In genomic region chr5:34188001-34188822, GRCh38 we compare ENCODE assay signal across 8 cellular contexts.
DNase-seq lines count a peak whose midpoint lies in the region; ATAC-seq and TF ChIP-seq lines count a peak whose summit lies in the region.
"Not testable (repeated sequence)": the region's sequence is repeated elsewhere in the genome, so short reads cannot be mapped to it uniquely, and the experiment has no call there.

No MANE protein-coding gene starts in this region.

- H3K36me3 Mint-ChIP-seq in activated CD4-positive, alpha-beta memory T cell treated with anti-CD3 and anti-CD28 coated beads, Interleukin-2, amount 10 ng/mL, durations not matched to agents 7 days and 5 days (ENCODE audit: low read depth) = not testable (repeated sequence)
- H3K36me3 Mint-ChIP-seq in naive thymus-derived CD4-positive, alpha-beta T cell = peaks cover 4 to 51% (median 28%) of the 10 kb centered on the region in 5 donors

- H3K27me3 Mint-ChIP-seq in activated CD4-positive, alpha-beta memory T cell treated with anti-CD3 and anti-CD28 coated beads, Interleukin-2, amount 10 ng/mL, durations not matched to agents 7 days and 5 days; naive thymus-derived CD4-positive, alpha-beta T cell: not testable (repeated sequence)

- peaks cover 22% of the 10 kb centered on the region; the same call in 1 of the 2 replicates for H3K9me3 ChIP-seq in NT2/D1 (ENCODE audit: insufficient read depth, low read length)
- not testable (repeated sequence) for H3K9me3 ChIP-seq in naive thymus-derived CD4-positive, alpha-beta T cell (ENCODE audit: control insufficient read depth in 2 of 3, low read length in 3 of 3)

- peak; percentile 77 for TF ChIP-seq CTCF in 22Rv1 (IDR thresholded peaks at IDR 0.05)
- peak; percentile 41 for TF ChIP-seq CTCF in GM12865 (IDR thresholded peaks at IDR 0.05; ENCODE audit: insufficient read depth, low read depth, low read length, missing control alignments)
- TF ChIP-seq CTCF in cardiac fibroblast (IDR thresholded peaks at IDR 0.05; ENCODE audit: low read depth, low read length) = peak; percentile 36

- peaks cover 16% of the 10 kb centered on the region for H3K4me1 ChIP-seq in NT2/D1 (ENCODE audit: insufficient read depth, insufficient read length)
- H3K4me1 ChIP-seq in naive thymus-derived CD4-positive, alpha-beta T cell (ENCODE audit: control insufficient read depth in 2 of 2, insufficient read depth in 2 of 2, low read length in 2 of 2) = not testable (repeated sequence)

- not testable (repeated sequence) for H3K4me3 Mint-ChIP-seq in activated CD4-positive, alpha-beta memory T cell treated with anti-CD3 and anti-CD28 coated beads, Interleukin-2, amount 10 ng/mL, durations not matched to agents 7 days and 5 days; naive thymus-derived CD4-positive, alpha-beta T cell

- DNase-seq in GM12865 (ENCODE audit: low read depth) = peak; percentile 62
- DNase-seq in NT2/D1 (ENCODE audit: low read depth, low spot score) = peak; percentile 93
- DNase-seq in activated CD4-positive, alpha-beta memory T cell treated with anti-CD3 and anti-CD28 coated beads, Interleukin-2, amount 10 ng/mL, durations not matched to agents 7 days and 5 days = peak; percentile 54
- peak; percentile 32 to 61 for DNase-seq in cardiac fibroblast (ENCODE audit: low read depth in 2 of 2)
- peak; percentile 86 for DNase-seq in cardiac septum (ENCODE audit: low spot score)
- DNase-seq in naive thymus-derived CD4-positive, alpha-beta T cell = peak in 7 of 9 donors; percentile 19 to 74 (median 54)
- peak; percentile 84 for DNase-seq in stimulated activated CD4-positive, alpha-beta T cell treated with anti-CD3 and anti-CD28 coated beads, Interleukin-1b, Interleukin-23, amount 100 ng/mL, for 48 hours

- not testable (repeated sequence) for H3K27ac Mint-ChIP-seq in activated CD4-positive, alpha-beta memory T cell treated with anti-CD3 and anti-CD28 coated beads, Interleukin-2, amount 10 ng/mL, durations not matched to agents 7 days and 5 days
- H3K27ac Mint-ChIP-seq in naive thymus-derived CD4-positive, alpha-beta T cell = peak overlapping the region in 2 of 9 donors; percentile 3 to 26

- intact Hi-C loops in cardiac septum (cut with DNase I); naive thymus-derived CD4-positive, alpha-beta T cell (cut with micrococcal nuclease): not testable (repeated sequence)

- not testable (repeated sequence) for H3K36me3 ChIP-seq in NT2/D1 (ENCODE audit: insufficient read depth, insufficient read length, low read length)
- peaks cover 0 to 18% (median 5%) of the 10 kb centered on the region in 3 experiments for H3K36me3 ChIP-seq in naive thymus-derived CD4-positive, alpha-beta T cell (ENCODE audit: control insufficient read depth in 2 of 3, insufficient read depth in 3 of 3, low read length in 3 of 3)

- not testable (repeated sequence) for H3K27ac ChIP-seq in 22Rv1; naive thymus-derived CD4-positive, alpha-beta T cell (ENCODE audit: low read depth, low read length)

- ATAC-seq in naive thymus-derived CD4-positive, alpha-beta T cell = not testable (repeated sequence)

- CTCF ChIA-PET in activated CD4-positive, alpha-beta memory T cell treated with anti-CD3 and anti-CD28 coated beads, Interleukin-2, amount 10 ng/mL, durations not matched to agents 7 days and 5 days (lab: Charles Lee); naive thymus-derived CD4-positive, alpha-beta T cell (lab: Charles Lee): not testable (repeated sequence)

- POLR2A ChIA-PET in activated CD4-positive, alpha-beta memory T cell treated with anti-CD3 and anti-CD28 coated beads, Interleukin-2, amount 10 ng/mL, durations not matched to agents 7 days and 5 days (lab: Charles Lee); naive thymus-derived CD4-positive, alpha-beta T cell (lab: Charles Lee): not testable (repeated sequence)

- H3K9me3 Mint-ChIP-seq in activated CD4-positive, alpha-beta memory T cell treated with anti-CD3 and anti-CD28 coated beads, Interleukin-2, amount 10 ng/mL, durations not matched to agents 7 days and 5 days; naive thymus-derived CD4-positive, alpha-beta T cell: not testable (repeated sequence)

- not testable (repeated sequence) for H3K4me3 ChIP-seq in GM12865 (ENCODE audit: low read depth, low read length); NT2/D1 (ENCODE audit: insufficient read length, low read depth); cardiac fibroblast (replicated peaks in 1 of 2; ENCODE audit: low read depth in 2 of 2, low read length in 2 of 2); naive thymus-derived CD4-positive, alpha-beta T cell (ENCODE audit: low read length)

- not testable (repeated sequence) for H3K9ac ChIP-seq in NT2/D1 (ENCODE audit: insufficient read length, low read depth)

- H3K4me1 Mint-ChIP-seq in activated CD4-positive, alpha-beta memory T cell treated with anti-CD3 and anti-CD28 coated beads, Interleukin-2, amount 10 ng/mL, durations not matched to agents 7 days and 5 days = not testable (repeated sequence)
- peaks cover 0 to 27% (median 3%) of the 10 kb centered on the region in 7 donors for H3K4me1 Mint-ChIP-seq in naive thymus-derived CD4-positive, alpha-beta T cell

- H3K27me3 ChIP-seq in NT2/D1 (ENCODE audit: insufficient read depth, insufficient read length); naive thymus-derived CD4-positive, alpha-beta T cell (ENCODE audit: control insufficient read depth in 2 of 2, insufficient read depth in 2 of 2, low read length in 2 of 2): not testable (repeated sequence)
